8 cellular contexts compared by ENCODE assay signal in the genomic region with DNA sequence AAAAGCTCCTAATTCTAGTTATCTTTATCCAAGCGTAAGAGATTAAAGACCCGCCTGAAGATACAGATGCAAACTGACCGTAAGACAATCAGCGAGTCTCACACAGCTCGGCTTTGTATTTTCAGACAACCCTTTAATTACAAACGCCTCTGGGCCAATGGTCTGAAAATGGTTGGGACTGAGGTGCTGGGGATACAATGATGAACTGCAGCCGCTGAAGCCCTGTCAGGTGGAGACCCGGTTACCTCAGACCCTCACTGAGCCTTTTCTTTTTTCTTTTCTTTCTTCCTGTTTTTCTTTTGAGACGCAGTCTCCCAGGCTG.
A peak's percentile ranks its signal among the peaks of the same experiment; 100 is the strongest.
DNase-seq lines count a peak whose midpoint lies in the region; ATAC-seq, FAIRE-seq and TF ChIP-seq lines count a peak whose summit lies in the region.

No MANE protein-coding gene starts in this region.

- H3K27me3 Mint-ChIP-seq in dendritic cell treated with granulocyte-macrophage colony-stimulating factor and Interleukin-4, amounts not matched to agents 40 ng/mL and 50 ng/mL, for 4 days: no peaks in the 10 kb centered on the region
- H3K27me3 Mint-ChIP-seq in memory B cell: no peaks in the 10 kb centered on the region

- peak overlapping the region; percentile 90 for H3K4me3 Mint-ChIP-seq in dendritic cell treated with granulocyte-macrophage colony-stimulating factor and Interleukin-4, amounts not matched to agents 40 ng/mL and 50 ng/mL, for 4 days
- H3K4me3 Mint-ChIP-seq in memory B cell: peak overlapping the region; percentile 97

- H3K4me1 ChIP-seq in OCI-LY3 (ENCODE audit: low read length): peaks cover 5% of the 10 kb centered on the region

- H3K27ac Mint-ChIP-seq in dendritic cell treated with granulocyte-macrophage colony-stimulating factor and Interleukin-4, amounts not matched to agents 40 ng/mL and 50 ng/mL, for 4 days: peak overlapping the region; percentile 95
- peak overlapping the region; percentile 98 for H3K27ac Mint-ChIP-seq in memory B cell

- H3K9me3 ChIP-seq in OCI-LY3 (ENCODE audit: insufficient read depth, low read length): no peaks in the 10 kb centered on the region

- no peaks in the 10 kb centered on the region for H3K27me3 ChIP-seq in OCI-LY3 (ENCODE audit: low read depth, low read length)

- H3K9me3 Mint-ChIP-seq in dendritic cell treated with granulocyte-macrophage colony-stimulating factor and Interleukin-4, amounts not matched to agents 40 ng/mL and 50 ng/mL, for 4 days: no peaks in the 10 kb centered on the region
- H3K9me3 Mint-ChIP-seq in memory B cell: no peaks in the 10 kb centered on the region

- peak overlapping the region; percentile 72 for H2AFZ ChIP-seq in OCI-LY3 (ENCODE audit: low read depth, low read length)

- TF ChIP-seq CTCF in HFF-Myc (IDR thresholded peaks at IDR 0.05; ENCODE audit: low read depth, low read length, missing control alignments) (no peak), OCI-LY3 (IDR thresholded peaks at IDR 0.05; ENCODE audit: low read depth, low read length) (no peak)

- H4K20me1 ChIP-seq in OCI-LY3 (ENCODE audit: insufficient read depth, low read length): no peaks in the 10 kb centered on the region

- H3K4me2 ChIP-seq in OCI-LY3 (ENCODE audit: low read length): peak overlapping the region; percentile 93

- DNase-seq in activated CD4-positive, alpha-beta T cell treated with anti-CD3 and anti-CD28 coated beads for 1 hour: peak; percentile 10
- no peak for DNase-seq in activated CD4-positive, alpha-beta T cell treated with anti-CD3 and anti-CD28 coated beads, Interleukin-2, amount 50 U/mL, for 48 hours
- no peak for DNase-seq in HFF-Myc (ENCODE audit: extremely low read depth, low read depth)
- no peak for DNase-seq in memory B cell (ENCODE audit: low spot score in 2 of 2)
- peak; percentile 27 for DNase-seq in urothelium cell line (ENCODE audit: low spot score)

- no peak for FAIRE-seq in urothelium cell line (lab: Jason Lieb, UNC)

- peaks cover 19% of the 10 kb centered on the region for H3K4me1 Mint-ChIP-seq in dendritic cell treated with granulocyte-macrophage colony-stimulating factor and Interleukin-4, amounts not matched to agents 40 ng/mL and 50 ng/mL, for 4 days (ENCODE audit: low read depth)
- H3K4me1 Mint-ChIP-seq in memory B cell: peaks cover 6% of the 10 kb centered on the region

- peak overlapping the region; percentile 65 for H3K9ac ChIP-seq in OCI-LY3 (ENCODE audit: low read length)

- H3K27ac ChIP-seq in OCI-LY3 (ENCODE audit: low read length): peak overlapping the region; percentile 28; the same call in 1 of the 2 replicates

- H3K79me2 ChIP-seq in OCI-LY3 (ENCODE audit: low read length): no peaks in the 10 kb centered on the region

- H3K4me3 ChIP-seq in HFF-Myc (replicated peaks; ENCODE audit: low read depth, low read length): peak overlapping the region; percentile 75
- H3K4me3 ChIP-seq in OCI-LY3 (ENCODE audit: low read length): peak overlapping the region; percentile 96

- H3K36me3 Mint-ChIP-seq in dendritic cell treated with granulocyte-macrophage colony-stimulating factor and Interleukin-4, amounts not matched to agents 40 ng/mL and 50 ng/mL, for 4 days (ENCODE audit: low read depth): peaks cover 19% of the 10 kb centered on the region
- no peaks in the 10 kb centered on the region for H3K36me3 Mint-ChIP-seq in memory B cell

- intact Hi-C loops in dendritic cell treated with granulocyte-macrophage colony-stimulating factor and Interleukin-4, amounts not matched to agents 40 ng/mL and 50 ng/mL, for 4 days (cut with micrococcal nuclease): loop anchor here (2.0 to 10.0 kb wide), 2 partner anchors 100 to 284 kb away; partner anchors contain the start of genes CCDC88A, CLHC1 and RPS27A

- H3K36me3 ChIP-seq in OCI-LY3 (replicated peaks; ENCODE audit: low read depth, low read length): peaks cover 2% of the 10 kb centered on the region

- peak; percentile 9 for ATAC-seq in memory B cell (ENCODE audit: low read depth)
- no peak for ATAC-seq in HG02571 (IDR thresholded peaks at IDR 0.05; ENCODE audit: unreplicated experiment)

Comparison
In these comparisons a context has a peak if more than half of its experiments do, and no peak if none do; other contexts are left out.
1. DNase-seq: peak in activated CD4-positive, alpha-beta T cell treated with anti-CD3 and anti-CD28 coated beads for 1 hour (single experiment) and urothelium cell line (single experiment); none in activated CD4-positive, alpha-beta T cell treated with anti-CD3 and anti-CD28 coated beads, Interleukin-2, amount 50 U/mL, for 48 hours (0 of 2), HFF-Myc (single experiment) and memory B cell (0 of 2).